Comparison of ENCODE assay signal across 8 cellular contexts in the genomic region with DNA sequence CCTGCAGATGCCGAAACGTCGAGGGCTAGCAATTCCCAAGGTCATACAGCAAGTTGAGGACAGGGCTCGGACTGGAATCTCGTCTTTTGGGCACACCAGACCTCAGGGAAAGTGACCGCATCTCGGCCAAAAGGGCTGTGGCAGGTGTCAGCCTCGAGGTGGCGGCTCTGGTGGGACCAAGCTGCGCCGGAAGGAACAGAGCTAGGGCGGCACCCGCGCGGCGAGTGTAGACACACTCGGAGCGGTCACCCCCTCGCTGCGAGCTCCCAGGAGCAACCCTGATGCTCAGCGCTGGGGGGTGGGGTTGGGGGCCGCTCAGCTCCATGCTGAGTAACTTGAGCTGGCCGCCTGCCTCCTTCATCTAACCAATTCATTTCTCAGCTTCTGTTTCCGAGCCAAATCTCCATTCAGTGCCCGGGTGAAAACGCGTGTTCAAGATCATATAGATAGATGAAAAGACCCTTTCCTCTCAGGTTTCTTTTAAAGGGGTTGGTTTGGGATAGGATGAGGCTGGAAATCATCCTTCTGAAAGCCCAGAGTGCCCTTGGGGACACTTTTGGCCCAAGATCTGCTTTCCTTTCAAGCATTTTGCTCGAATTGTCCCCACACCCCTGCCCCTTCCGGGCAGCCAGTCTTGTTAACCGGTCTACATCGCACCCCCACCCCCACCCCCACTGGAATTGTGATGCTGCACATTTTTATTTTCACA. TPM values are rescaled to one million over a fixed set of nuclear protein-coding genes. Genes with fewer than 3 reads are reported as not detected.
DNase-seq lines count a peak whose midpoint lies in the region; FAIRE-seq and TF ChIP-seq lines count a peak whose summit lies in the region.

No MANE protein-coding gene starts in this region.

- no peak for FAIRE-seq in HTR-8/SVneo (lab: Jason Lieb, UNC)

- POLR2A ChIA-PET in HEK293 (lab: Yijun Ruan, JAX), result interaction anchor here (0.9 to 3.5 kb wide), 3 partner anchors 17 to 72 kb away, joined by 4 to 21 read pairs (median 16); partner anchors contain the start of gene TUBB2A

- H3K79me2 ChIP-seq in SU-DHL-6 (ENCODE audit: insufficient read depth, low read length), result peaks cover 9% of the 10 kb centered on the region; the same call in 1 of the 2 replicates

- peak overlapping the region; percentile 66 for H3K4me2 ChIP-seq in SU-DHL-6 (ENCODE audit: low read depth, low read length, poor library complexity, severe bottlenecking)

- peak overlapping the region; percentile 70 for H3K9ac ChIP-seq in SU-DHL-6 (ENCODE audit: low read length)
- H3K9ac ChIP-seq in subcutaneous abdominal adipose tissue (ENCODE audit: low read length in 5 of 5), result no peak overlapping the region

- TF ChIP-seq CTCF in BE2C (IDR thresholded peaks at IDR 0.05; ENCODE audit: low read depth, low read length), result no peak
- no peak for TF ChIP-seq CTCF in HEK293 (tag by site-specific recombination; IDR thresholded peaks at IDR 0.05)
- peak; percentile 16 for TF ChIP-seq CTCF in SU-DHL-6 (IDR thresholded peaks at IDR 0.05; ENCODE audit: insufficient read depth, low read length, poor library complexity, severe bottlenecking)

- peaks cover 13% of the 10 kb centered on the region for H3F3A ChIP-seq in SU-DHL-6 (ENCODE audit: insufficient read depth)

- H3K4me3 ChIP-seq in BE2C (ENCODE audit: low read depth, low read length) (peak overlapping the region; percentile 94), HEK293 (ENCODE audit: low read depth, low read length) (no peak overlapping the region), SU-DHL-6 (ENCODE audit: insufficient read depth, low read length, poor library complexity, severe bottlenecking) (peak overlapping the region; percentile 41), iPS DF 6.9 (ENCODE audit: low read length) (peak overlapping the region; percentile 37; the same call in 1 of the 2 replicates), subcutaneous abdominal adipose tissue (ENCODE audit: low read depth in 1 of 5, low read length in 5 of 5) (peak overlapping the region in 3 of 5 donors; percentile 14 to 53 (median 17))

- no CpG with 5 or more reads among the region's 31 CpGs for WGBS in iPS DF 6.9 (ENCODE audit: insufficient coverage, insufficient read length)

- H3K4me1 ChIP-seq in BE2C (peaks cover 12% of the 10 kb centered on the region), HEK293 (ENCODE audit: control insufficient read depth, insufficient read depth, low read length) (peaks cover 8% of the 10 kb centered on the region; the same call in 1 of the 2 replicates), iPS DF 6.9 (ENCODE audit: control insufficient read depth, insufficient read depth, low read length) (no peaks in the 10 kb centered on the region; the same call in none of the 2 replicates), subcutaneous abdominal adipose tissue (ENCODE audit: control insufficient read depth in 5 of 5, insufficient read depth in 5 of 5, low read length in 5 of 5) (peaks cover 1 to 63% (median 55%) of the 10 kb centered on the region in 5 donors)

- no peaks in the 10 kb centered on the region for H3K9me3 ChIP-seq in BE2C
- no peaks in the 10 kb centered on the region for H3K9me3 ChIP-seq in HEK293 (ENCODE audit: control insufficient read depth, insufficient read depth, low read depth, low read length)
- no peaks in the 10 kb centered on the region for H3K9me3 ChIP-seq in SU-DHL-6 (ENCODE audit: insufficient read depth, low read length)
- H3K9me3 ChIP-seq in iPS DF 6.9 (ENCODE audit: control insufficient read depth, insufficient read depth, low read length), result no peaks in the 10 kb centered on the region
- H3K9me3 ChIP-seq in subcutaneous abdominal adipose tissue (ENCODE audit: control insufficient read depth in 5 of 5, low read length in 5 of 5), result no peaks in the 10 kb centered on the region

- CTCF ChIA-PET in HEK293 (lab: Yijun Ruan, JAX), result interaction anchor here (0.6 to 3.0 kb wide), 2 partner anchors 22 to 238 kb away, joined by 3 to 27 read pairs; no protein-coding TSS in a partner anchor

- H3K36me3 ChIP-seq in BE2C, result peaks cover 7% of the 10 kb centered on the region
- peaks cover 0 to 7% of the 10 kb centered on the region in 2 experiments; a peak in 1 of 3 replicates for H3K36me3 ChIP-seq in HEK293 (ENCODE audit: control insufficient read depth in 2 of 2, insufficient read depth in 1 of 2, low read length in 2 of 2)
- H3K36me3 ChIP-seq in SU-DHL-6 (ENCODE audit: low read length), result no peaks in the 10 kb centered on the region
- H3K36me3 ChIP-seq in iPS DF 6.9 (ENCODE audit: control insufficient read depth, insufficient read depth, low read length), result 0 out of 2 replicates have a peak, but pooled peaks cover 2% of the 10 kb centered on the region
- H3K36me3 ChIP-seq in subcutaneous abdominal adipose tissue (ENCODE audit: control insufficient read depth in 5 of 5, insufficient read depth in 5 of 5, low read length in 5 of 5), result no peaks in the 10 kb centered on the region

- H2AFZ ChIP-seq in SU-DHL-6 (ENCODE audit: low read depth, low read length, severe bottlenecking), result peak overlapping the region; percentile 83

- H3K9me2 ChIP-seq in SU-DHL-6 (replicated peaks; ENCODE audit: insufficient read depth, low read length), result no peaks in the 10 kb centered on the region

- H3K27me3 ChIP-seq in BE2C (peaks cover 17% of the 10 kb centered on the region), SU-DHL-6 (ENCODE audit: low read length) (no peaks in the 10 kb centered on the region), iPS DF 6.9 (ENCODE audit: control insufficient read depth, insufficient read depth, low read length) (no peaks in the 10 kb centered on the region), subcutaneous abdominal adipose tissue (ENCODE audit: control insufficient read depth in 5 of 5, insufficient read depth in 4 of 5, low read length in 5 of 5) (peaks cover 15 to 46% (median 42%) of the 10 kb centered on the region in 5 donors)

- H3K27ac ChIP-seq in HEK293 (ENCODE audit: extremely low read depth, low read depth, low read length) (no peak overlapping the region), SU-DHL-6 (ENCODE audit: low read depth, low read length) (no peak overlapping the region), iPS DF 6.9 (ENCODE audit: low read length) (no peak overlapping the region), subcutaneous abdominal adipose tissue (ENCODE audit: low read depth, low read length) (no peak overlapping the region)

- H4K20me1 ChIP-seq in SU-DHL-6 (ENCODE audit: low read depth, low read length), result no peaks in the 10 kb centered on the region

- DNase-seq in BE2C (peak; percentile 54), iPS DF 6.9 (ENCODE audit: low read depth, low spot score) (no peak), globus pallidus (ENCODE audit: low spot score) (no peak), HTR-8/SVneo (ENCODE audit: insufficient read length, low spot score) (no peak), Kasumi-1 (lab: John Stamatoyannopoulos, UW) (no peak)

TF ChIP-seq in HEK293, 187 proteins besides CTCF, POLR2A, EP300 and RAD21 (continues in another document):
- TF ChIP-seq, protein P1, sequence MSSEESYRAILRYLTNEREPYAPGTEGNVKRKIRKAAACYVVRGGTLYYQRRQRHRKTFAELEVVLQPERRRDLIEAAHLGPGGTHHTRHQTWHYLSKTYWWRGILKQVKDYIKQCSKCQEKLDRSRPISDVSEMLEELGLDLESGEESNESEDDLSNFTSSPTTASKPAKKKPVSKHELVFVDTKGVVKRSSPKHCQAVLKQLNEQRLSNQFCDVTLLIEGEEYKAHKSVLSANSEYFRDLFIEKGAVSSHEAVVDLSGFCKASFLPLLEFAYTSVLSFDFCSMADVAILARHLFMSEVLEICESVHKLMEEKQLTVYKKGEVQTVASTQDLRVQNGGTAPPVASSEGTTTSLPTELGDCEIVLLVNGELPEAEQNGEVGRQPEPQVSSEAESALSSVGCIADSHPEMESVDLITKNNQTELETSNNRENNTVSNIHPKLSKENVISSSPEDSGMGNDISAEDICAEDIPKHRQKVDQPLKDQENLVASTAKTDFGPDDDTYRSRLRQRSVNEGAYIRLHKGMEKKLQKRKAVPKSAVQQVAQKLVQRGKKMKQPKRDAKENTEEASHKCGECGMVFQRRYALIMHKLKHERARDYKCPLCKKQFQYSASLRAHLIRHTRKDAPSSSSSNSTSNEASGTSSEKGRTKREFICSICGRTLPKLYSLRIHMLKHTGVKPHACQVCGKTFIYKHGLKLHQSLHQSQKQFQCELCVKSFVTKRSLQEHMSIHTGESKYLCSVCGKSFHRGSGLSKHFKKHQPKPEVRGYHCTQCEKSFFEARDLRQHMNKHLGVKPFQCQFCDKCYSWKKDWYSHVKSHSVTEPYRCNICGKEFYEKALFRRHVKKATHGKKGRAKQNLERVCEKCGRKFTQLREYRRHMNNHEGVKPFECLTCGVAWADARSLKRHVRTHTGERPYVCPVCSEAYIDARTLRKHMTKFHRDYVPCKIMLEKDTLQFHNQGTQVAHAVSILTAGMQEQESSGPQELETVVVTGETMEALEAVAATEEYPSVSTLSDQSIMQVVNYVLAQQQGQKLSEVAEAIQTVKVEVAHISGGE (tag by site-specific recombination; conservative IDR thresholded peaks at IDR 0.05; ENCODE audit: low read depth), result no peak
- TF ChIP-seq ZNF600 (tag by site-specific recombination; IDR thresholded peaks at IDR 0.05) (peak; percentile 63), ZBTB8A (tag by site-specific recombination; IDR thresholded peaks at IDR 0.05) (0 out of 2 replicates have a peak, but pooled peaks have one; percentile 11)
- TF ChIP-seq, protein P2, sequence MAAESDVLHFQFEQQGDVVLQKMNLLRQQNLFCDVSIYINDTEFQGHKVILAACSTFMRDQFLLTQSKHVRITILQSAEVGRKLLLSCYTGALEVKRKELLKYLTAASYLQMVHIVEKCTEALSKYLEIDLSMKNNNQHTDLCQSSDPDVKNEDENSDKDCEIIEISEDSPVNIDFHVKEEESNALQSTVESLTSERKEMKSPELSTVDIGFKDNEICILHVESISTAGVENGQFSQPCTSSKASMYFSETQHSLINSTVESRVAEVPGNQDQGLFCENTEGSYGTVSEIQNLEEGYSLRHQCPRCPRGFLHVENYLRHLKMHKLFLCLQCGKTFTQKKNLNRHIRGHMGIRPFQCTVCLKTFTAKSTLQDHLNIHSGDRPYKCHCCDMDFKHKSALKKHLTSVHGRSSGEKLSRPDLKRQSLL (tag by site-specific recombination; IDR thresholded peaks at IDR 0.05), result peak; percentile 42; the same call in 1 of the 2 replicates

RNA-seq across cellular contexts. Expression of gene TUBB2B, which starts 2.3 kb away (rescaled TPM):
- 301 TPM for polyA plus RNA-seq in BE2C (2012; ENCODE audit: insufficient read depth, insufficient read length, low read depth)

RNA-seq across cellular contexts. Expression of gene PSMG4, which starts 29.0 kb away (rescaled TPM):
- 54.8 TPM for polyA plus RNA-seq in BE2C (2012; ENCODE audit: insufficient read depth, insufficient read length, low read depth)
